ENCODE assay signal across 19 cellular contexts in the genomic region with DNA sequence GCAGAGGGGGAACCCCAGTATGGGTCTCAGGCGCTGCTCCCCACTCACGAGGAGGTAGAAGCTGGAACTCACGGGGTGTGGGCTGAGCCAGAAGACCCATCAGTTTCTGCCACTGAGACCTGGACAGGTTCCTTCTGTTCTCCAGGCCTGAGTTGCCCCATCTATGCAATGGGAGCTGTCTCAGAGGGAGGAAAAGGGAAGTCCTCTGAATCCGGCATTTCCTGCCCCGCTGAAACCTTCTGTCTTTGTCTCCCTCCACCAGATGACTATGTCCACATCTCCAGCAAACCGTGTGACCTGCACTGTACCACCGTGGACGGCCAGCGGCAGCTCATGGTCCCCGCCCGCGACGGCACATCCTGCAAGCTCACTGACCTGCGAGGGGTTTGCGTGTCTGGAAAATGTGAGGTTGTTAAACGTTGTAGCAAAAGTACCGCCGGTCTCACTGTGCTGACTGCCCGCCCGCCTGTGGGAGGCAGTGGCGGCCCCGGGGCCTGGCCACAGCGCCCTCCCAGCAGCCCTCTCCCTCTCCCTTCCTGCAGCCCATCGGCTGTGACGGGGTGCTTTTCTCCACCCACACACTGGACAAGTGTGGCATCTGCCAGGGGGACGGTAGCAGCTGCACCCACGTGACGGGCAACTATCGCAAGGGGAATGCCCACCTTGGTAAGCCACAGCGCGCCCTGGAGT. TPM values are rescaled to one million over a fixed set of nuclear protein-coding genes. Genes with fewer than 3 reads are reported as not detected.
DNase-seq lines count a peak whose midpoint lies in the region; ATAC-seq, FAIRE-seq and TF ChIP-seq lines count a peak whose summit lies in the region.
"Had no signal": no experiment of that assay in that cellular context is flagged by ENCODE, and none has a peak within 500 bp of the region (broad histone marks: within the 10 kb centered on the region; RNA-seq: fewer than 3 reads in every experiment).

No MANE protein-coding gene starts in this region.

- H3K4me1 Mint-ChIP-seq in CD8-positive, alpha-beta memory T cell, result peaks cover 0 to 3% (median 0%) of the 10 kb centered on the region in 3 donors

- peak overlapping the region; percentile 2 for H2BK120ac ChIP-seq in H1 (replicated peaks; ENCODE audit: low read depth, low read length)

- intact Hi-C loops in Right ventricle myocardium superior (cut with DNase I), result no loop called here

- H3K23me2 ChIP-seq in H1 (ENCODE audit: low read depth, low read length), result no peaks in the 10 kb centered on the region

- no peaks in the 10 kb centered on the region for H3K36me3 Mint-ChIP-seq in CD8-positive, alpha-beta memory T cell

- no peak overlapping the region for H4K5ac ChIP-seq in H1 (ENCODE audit: insufficient read length, low read depth, low read length)

- H3K9me3 ChIP-seq in right atrium auricular region, result no peaks in the 10 kb centered on the region
- no peaks in the 10 kb centered on the region for H3K9me3 ChIP-seq in H1 (ENCODE audit: insufficient read depth in 2 of 2, low read depth in 1 of 2, low read length in 1 of 2)
- no peaks in the 10 kb centered on the region for H3K9me3 ChIP-seq in upper lobe of left lung
- no peaks in the 10 kb centered on the region for H3K9me3 ChIP-seq in CD8-positive, alpha-beta memory T cell (ENCODE audit: low read length)
- H3K9me3 ChIP-seq: A549 had no signal

- FAIRE-seq in H1 (lab: Jason Lieb, UNC), result no peak
- FAIRE-seq: A549, GM19239 had no signal

- POLR2A ChIA-PET in H1 (lab: Charles Lee; ENCODE audit: partially characterized antibody), result interaction anchor here (0.7 to 2.8 kb wide), 3 partner anchors 13 to 193 kb away, joined by 3 to 11 read pairs (median 3); no protein-coding TSS in a partner anchor
- POLR2A ChIA-PET in CD8-positive, alpha-beta memory T cell (lab: Charles Lee), result no interaction called here

- no peaks in the 10 kb centered on the region for H3K9me3 Mint-ChIP-seq in CD8-positive, alpha-beta memory T cell
- H3K9me3 Mint-ChIP-seq: activated T-cell treated with anti-CD3 and anti-CD28 coated beads, Interleukin-2, amount 50 U/mL, for 4 hours had no signal

- H4K20me1 ChIP-seq in H1 (replicated peaks in 1 of 2; ENCODE audit: control insufficient read depth in 1 of 2, insufficient read depth in 2 of 2, low read length in 2 of 2), result no peaks in the 10 kb centered on the region

- no peak for ATAC-seq in Right ventricle myocardium superior (ENCODE audit: poor library complexity)
- no peak for ATAC-seq in upper lobe of left lung (ENCODE audit: low FRiP score in 2 of 2)
- ATAC-seq in HG03108 (IDR thresholded peaks at IDR 0.05; ENCODE audit: unreplicated experiment), result no peak
- ATAC-seq: A549; activated T-cell treated with anti-CD3 and anti-CD28 coated beads, Interleukin-2, amount 50 U/mL, for 4 hours had no signal

- no peaks in the 10 kb centered on the region for H3K79me2 ChIP-seq in H1 (ENCODE audit: control insufficient read depth in 1 of 2, insufficient read depth in 2 of 2, low read length in 2 of 2)

- H4K91ac ChIP-seq in H1 (replicated peaks; ENCODE audit: insufficient read length, low read length), result no peak overlapping the region

- 73% methylated on average over 31 of the region's 31 CpGs; no CpG with 5 or more reads in 1 of the 2 experiments for WGBS in H1 (ENCODE audit: extremely low coverage in 1 of 2, insufficient coverage in 1 of 2, insufficient read length in 1 of 2, insufficient replicate concordance in 2 of 2, low coverage in 1 of 2, low lambda C conversion rate in 2 of 2, missing lambda C conversion rate in 1 of 2), 2 experiments
- 48 to 56% methylated on average over 5 to 27 of the region's 31 CpGs for WGBS in upper lobe of left lung, 2 donors

- no peak overlapping the region for H3K14ac ChIP-seq in H1 (ENCODE audit: insufficient read length)

- H3K4me2 ChIP-seq in H1 (ENCODE audit: insufficient read depth in 1 of 2, low read depth in 2 of 2, low read length in 2 of 2), result no peak overlapping the region; a peak in 1 of 4 replicates
- H3K4me2 ChIP-seq: A549 had no signal

- TF ChIP-seq POLR2A in NB4 (IDR thresholded peaks at IDR 0.05; ENCODE audit: extremely low read depth, insufficient read length) (no peak), H1 (IDR thresholded peaks at IDR 0.05; ENCODE audit: control extremely low read depth in 1 of 2, low read depth in 2 of 2, low read length in 2 of 2) (no peak), upper lobe of left lung (IDR thresholded peaks at IDR 0.05) (no peak)

- no peak overlapping the region for H3K9ac ChIP-seq in H1 (replicated peaks in 1 of 4; ENCODE audit: extremely low read depth in 1 of 4, low read depth in 3 of 4, low read length in 3 of 4)

- peaks cover 6% of the 10 kb centered on the region for H3K36me3 ChIP-seq in right atrium auricular region
- no peaks in the 10 kb centered on the region for H3K36me3 ChIP-seq in H1 (ENCODE audit: control insufficient read depth in 2 of 4, insufficient read depth in 4 of 4, low read length in 3 of 4)
- H3K36me3 ChIP-seq in upper lobe of left lung, result peaks cover 0 to 14% (median 2%) of the 10 kb centered on the region in 4 donors
- H3K36me3 ChIP-seq in CD8-positive, alpha-beta memory T cell (ENCODE audit: insufficient read depth, low read length), result no peaks in the 10 kb centered on the region

- H3K4me1 ChIP-seq in right atrium auricular region (peaks cover 0 to 59% of the 10 kb centered on the region in 2 donors), H1 (replicated peaks in 1 of 4; ENCODE audit: control insufficient read depth in 3 of 4, insufficient read depth in 4 of 4, low read length in 3 of 4) (peaks cover 0 to 28% (median 15%) of the 10 kb centered on the region in 4 experiments; a peak in 5 of 7 replicates), upper lobe of left lung (peaks cover 36 to 77% (median 59%) of the 10 kb centered on the region in 4 donors)
- H3K4me1 ChIP-seq in CD8-positive, alpha-beta memory T cell (ENCODE audit: insufficient read depth, low read length), result no peaks in the 10 kb centered on the region
- H3K4me1 ChIP-seq: A549 had no signal

- TF ChIP-seq EP300 in H1 (IDR thresholded peaks at IDR 0.05; ENCODE audit: borderline replicate concordance in 1 of 2, low read depth in 2 of 2, low read length in 2 of 2) (no peak), upper lobe of left lung (IDR thresholded peaks at IDR 0.05) (no peak)

- no peak overlapping the region for H3K27ac Mint-ChIP-seq in CD8-positive, alpha-beta memory T cell

- peak overlapping the region; percentile 50 to 57 for H3K27ac ChIP-seq in right atrium auricular region
- H3K27ac ChIP-seq in H1 (ENCODE audit: low read depth, low read length), result no peak overlapping the region
- peak overlapping the region; percentile 68 to 81 (median 70) for H3K27ac ChIP-seq in upper lobe of left lung
- H3K27ac ChIP-seq in CD8-positive, alpha-beta memory T cell (ENCODE audit: low read depth, low read length), result no peak overlapping the region
- H3K27ac ChIP-seq: A549 had no signal

- peak overlapping the region; percentile 67; the same call in 1 of the 2 replicates for H2AFZ ChIP-seq in H1 (ENCODE audit: low read length)

- H3K79me1 ChIP-seq in H1 (ENCODE audit: low read depth, low read length), result no peaks in the 10 kb centered on the region

- H2BK5ac ChIP-seq in H1 (ENCODE audit: low read depth, low read length), result peak overlapping the region; percentile 45; the same call in 1 of the 2 replicates

- H4K8ac ChIP-seq in H1 (ENCODE audit: extremely low read depth, insufficient read depth, low read length), result no peak overlapping the region

- no peak overlapping the region for H3K23ac ChIP-seq in H1 (ENCODE audit: insufficient read length)

- no peak overlapping the region for H3K56ac ChIP-seq in H1 (replicated peaks; ENCODE audit: insufficient read length, low read depth, low read length)

- H3K4me3 ChIP-seq in right atrium auricular region, result no peak overlapping the region
- H3K4me3 ChIP-seq in NB4 (ENCODE audit: low read depth, low read length), result no peak overlapping the region
- no peak overlapping the region for H3K4me3 ChIP-seq in H1 (ENCODE audit: extremely low read depth in 1 of 4, insufficient read depth in 2 of 4, low read depth in 3 of 4, low read length in 4 of 4)
- H3K4me3 ChIP-seq in upper lobe of left lung, result no peak overlapping the region
- H3K4me3 ChIP-seq in CD8-positive, alpha-beta memory T cell (ENCODE audit: low read length), result no peak overlapping the region
- H3K4me3 ChIP-seq: A549 had no signal

- H3K4me3 Mint-ChIP-seq in CD8-positive, alpha-beta memory T cell, result no peak overlapping the region
- H3K4me3 Mint-ChIP-seq: activated T-cell treated with anti-CD3 and anti-CD28 coated beads, Interleukin-2, amount 50 U/mL, for 4 hours had no signal

- peak; percentile 31 to 41; a peak in 3 of 4 replicates for TF ChIP-seq RAD21 in H1 (IDR thresholded peaks at IDR 0.05 in 1 of 2, conservative IDR thresholded peaks at IDR 0.05 in 1 of 2; ENCODE audit: low read depth in 2 of 2, low read length in 2 of 2)

- H3K27me3 Mint-ChIP-seq in CD8-positive, alpha-beta memory T cell, result peaks cover 8 to 11% of the 10 kb centered on the region in 2 donors

- CTCF ChIA-PET in H1 (lab: Charles Lee; ENCODE audit: partially characterized antibody), result interaction anchor here (0.6 to 4.2 kb wide), 30 partner anchors 8 to 393 kb away, joined by 3 to 26 read pairs (median 5); no protein-coding TSS in a partner anchor
- CTCF ChIA-PET in CD8-positive, alpha-beta memory T cell (lab: Charles Lee), result no interaction called here

- no peak overlapping the region for H3K18ac ChIP-seq in H1 (ENCODE audit: extremely low read depth, low read length)

- no peak overlapping the region for H3K4ac ChIP-seq in H1 (replicated peaks; ENCODE audit: insufficient read length, low read depth, low read length)

- 0 out of 2 replicates have a peak overlapping the region, but pooled peaks have one; percentile 18 for H2BK15ac ChIP-seq in H1 (ENCODE audit: low read length)

- DNase-seq in right atrium auricular region (ENCODE audit: low spot score) (no peak), Right ventricle myocardium superior (no peak), NB4 (ENCODE audit: low read depth) (peak; percentile 72), H1 (ENCODE audit: low read depth in 1 of 2, low spot score in 2 of 2) (peak in 1 of 2 experiments; percentile 70), upper lobe of left lung (peak in 1 of 2 donors; percentile 79)
- DNase-seq in stimulated activated naive CD4-positive, alpha-beta T cell treated with Interleukin-2 at 50 U/mL for 16 hours (lab: John Stamatoyannopoulos, UW), result no peak
- DNase-seq in CD8-positive, alpha-beta memory T cell, result no peak
- DNase-seq: activated CD4-positive, alpha-beta T cell treated with anti-CD3 and anti-CD28 coated beads for 48 hours; activated T-cell treated with anti-CD3 and anti-CD28 coated beads, Interleukin-2, amount 50 U/mL, for 4 hours; Calu3; cortex of kidney; GOT3; NCI-H2171 treated with DMSO at 0.1 percent for 48 hours had no signal

- TF ChIP-seq CTCF in right atrium auricular region (IDR thresholded peaks at IDR 0.05) (no peak), NB4 (IDR thresholded peaks at IDR 0.05; ENCODE audit: low read depth, low read length) (peak; percentile 29), H1 (IDR thresholded peaks at IDR 0.05; ENCODE audit: control extremely low read depth in 1 of 3, insufficient read depth in 1 of 3, low read depth in 1 of 3, low read length in 3 of 3) (peak in 2 of 3 experiments; percentile 38 to 72; a peak in 2 of 4 replicates), upper lobe of left lung (IDR thresholded peaks at IDR 0.05) (no peak)

- no peak overlapping the region; the same call in 1 of the 2 replicates for H2BK20ac ChIP-seq in H1 (ENCODE audit: low read length)

- no peaks in the 10 kb centered on the region for H3K27me3 ChIP-seq in right atrium auricular region
- H3K27me3 ChIP-seq in H1 (replicated peaks in 1 of 4; ENCODE audit: control insufficient read depth in 3 of 4, extremely low read depth in 1 of 4, insufficient read depth in 3 of 4, low read length in 3 of 4), result peaks cover 0 to 7% (median 5%) of the 10 kb centered on the region in 4 experiments; a peak in 3 of 7 replicates
- H3K27me3 ChIP-seq in upper lobe of left lung, result no peaks in the 10 kb centered on the region
- H3K27me3 ChIP-seq in CD8-positive, alpha-beta memory T cell (ENCODE audit: insufficient read depth, low read length, poor library complexity, severe bottlenecking), result no peaks in the 10 kb centered on the region

- no peak overlapping the region for H2AK5ac ChIP-seq in H1 (ENCODE audit: low read depth, low read length)

- no peak overlapping the region; the same call in 1 of the 2 replicates for H2BK12ac ChIP-seq in H1 (ENCODE audit: low read depth, low read length)

RNA-seq across cellular contexts. Expression of gene ADAMTSL2, which starts 6.0 kb away (rescaled TPM):
- total RNA-seq in right atrium auricular region, result 10 to 100 TPM in 1 of 2 donors, 1 to 10 TPM in 1; 4.9 to 27.7 TPM
- total RNA-seq in Right ventricle myocardium superior, result 8.1 TPM
- total RNA-seq in H1 (2021; fragmentation: NEBNext Ultra II Directional; extraction: Animal tissue kit (Norgen Biotek cat#: 25700)), result 0.69 and 0.74 TPM in 2 replicates
- polyA plus RNA-seq in H1 (2011; rRNA removed), result 0.76 and 1.0 TPM in 2 replicates
- polyA plus RNA-seq in H1 (2011; cell fraction: cytosol; rRNA removed), result 0.79 TPM
- 2.6 TPM for polyA plus RNA-seq in H1 (2011; cell fraction: nucleus; rRNA removed)
- 0.29 to 1.0 TPM (median 0.65 TPM) in 4 replicates for polyA plus RNA-seq in H1 (2012, experiment 1 of 2)
- polyA plus RNA-seq in H1 (2012, experiment 2 of 2), result 0.41 TPM
- 0.39 TPM for polyA plus RNA-seq in H1 (2013, experiment 1 of 2)
- 0.29 TPM for polyA plus RNA-seq in H1 (2013, experiment 2 of 2)
- polyA minus RNA-seq in H1 (2011; rRNA and poly(A)+ RNA removed), result 0.13 and 0.73 TPM in 2 replicates
- polyA minus RNA-seq in H1 (2011; cell fraction: cytosol; rRNA and poly(A)+ RNA removed), result 0.29 TPM
- polyA minus RNA-seq in H1 (2011; cell fraction: nucleus; rRNA and poly(A)+ RNA removed), result 0.60 TPM
- total RNA-seq in upper lobe of left lung, result 10 to 100 TPM in 4 of 6 donors, 1 to 10 TPM in 2; 1.4 to 34.8 (median 19.2) TPM
- total RNA-seq in CD8-positive, alpha-beta memory T cell, result not detected
- polyA plus RNA-seq in CD8-positive, alpha-beta memory T cell, result not detected
- polyA plus RNA-seq: A549 had no signal

RNA-seq across cellular contexts. Expression of gene MYMK, which starts 15.7 kb away (rescaled TPM):
- total RNA-seq in right atrium auricular region, result not detected
- total RNA-seq in Right ventricle myocardium superior, result not detected
- not detected in 2 replicates for total RNA-seq in H1 (2021; fragmentation: NEBNext Ultra II Directional; extraction: Animal tissue kit (Norgen Biotek cat#: 25700))
- 0.30 TPM in 1 of 2 replicates, not detected in the other for polyA plus RNA-seq in H1 (2011; rRNA removed)
- 0.23 TPM for polyA plus RNA-seq in H1 (2011; cell fraction: cytosol; rRNA removed)
- 0.30 TPM for polyA plus RNA-seq in H1 (2011; cell fraction: nucleus; rRNA removed)
- not detected in 4 replicates for polyA plus RNA-seq in H1 (2012, experiment 1 of 2)
- not detected for polyA plus RNA-seq in H1 (2012, experiment 2 of 2)
- polyA plus RNA-seq in H1 (2013, experiment 1 of 2), result not detected
- polyA plus RNA-seq in H1 (2013, experiment 2 of 2), result 0.09 TPM
- polyA minus RNA-seq in H1 (2011; rRNA and poly(A)+ RNA removed), result not detected in 2 replicates
- not detected for polyA minus RNA-seq in H1 (2011; cell fraction: cytosol; rRNA and poly(A)+ RNA removed)
- polyA minus RNA-seq in H1 (2011; cell fraction: nucleus; rRNA and poly(A)+ RNA removed), result not detected
- not detected for total RNA-seq in upper lobe of left lung
- not detected for total RNA-seq in CD8-positive, alpha-beta memory T cell
- not detected for polyA plus RNA-seq in CD8-positive, alpha-beta memory T cell
- total RNA-seq: activated T-cell treated with anti-CD3 and anti-CD28 coated beads, Interleukin-2, amount 50 U/mL, for 4 hours; Calu3; M059J; mesenteric fat pad; osteoblast had no signal
- polyA plus RNA-seq: A549 had no signal

Comparison
In these comparisons a context has a peak if more than half of its experiments do, and no peak if none do; other contexts are left out.
1. H3K27ac ChIP-seq: peak in right atrium auricular region (2 of 2) and upper lobe of left lung (4 of 4); none in H1 (single experiment) and CD8-positive, alpha-beta memory T cell (single experiment).
2. CTCF ChIP-seq: peak in NB4 (single experiment) and H1 (2 of 3); none in right atrium auricular region (0 of 2) and upper lobe of left lung (0 of 6).